26 cellular contexts compared by ENCODE assay signal in the genomic region with DNA sequence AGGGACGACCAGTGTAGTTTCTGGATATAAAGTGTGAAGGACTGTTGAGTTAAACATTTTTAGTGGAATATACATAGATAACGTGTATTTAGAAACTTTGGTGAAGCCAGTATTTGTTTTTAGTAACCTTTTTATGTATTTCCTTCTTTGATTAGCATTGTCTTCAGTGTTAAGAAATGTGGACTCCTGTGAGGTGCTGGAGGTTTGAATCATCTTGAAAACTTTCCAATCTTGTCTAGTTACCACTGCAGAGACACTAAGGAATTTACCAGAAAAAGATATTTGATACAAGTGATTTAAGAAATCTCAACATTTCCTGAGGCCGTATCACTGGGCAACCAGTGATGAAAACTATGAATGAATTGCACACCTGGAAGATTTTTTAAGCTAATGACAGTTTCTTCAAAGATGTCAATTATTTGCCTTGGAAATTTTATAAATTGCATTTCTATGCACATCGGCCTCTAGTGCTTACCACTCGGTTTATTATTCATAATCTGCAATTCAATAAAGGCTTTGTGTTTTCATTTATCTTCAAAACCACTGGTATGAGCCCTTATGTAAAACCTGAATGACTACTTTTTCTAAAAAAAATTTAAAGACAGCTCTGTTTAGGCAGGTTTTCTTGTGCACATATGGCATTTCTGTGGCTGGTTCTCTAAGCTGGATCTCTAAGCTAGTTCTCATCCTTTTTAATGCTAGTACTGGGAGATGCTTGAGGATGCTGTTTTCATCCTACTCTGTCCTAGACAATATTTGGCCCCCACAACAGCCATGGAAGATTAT. TPM values are rescaled to one million over a fixed set of nuclear protein-coding genes. Genes with fewer than 3 reads are reported as not detected.
DNase-seq lines count a peak whose midpoint lies in the region; ATAC-seq, FAIRE-seq and TF ChIP-seq lines count a peak whose summit lies in the region.
"Had no signal": no experiment of that assay in that cellular context is flagged by ENCODE, and none has a peak within 500 bp of the region (broad histone marks: within the 10 kb centered on the region; RNA-seq: fewer than 3 reads in every experiment).

No MANE protein-coding gene starts in this region.

- no peak overlapping the region for H3K4me3 ChIP-seq in breast epithelium
- H3K4me3 ChIP-seq in keratinocyte (ENCODE audit: control insufficient read depth in 2 of 3, extremely low read depth in 1 of 3, insufficient read depth in 2 of 3, low read depth in 1 of 3, low read length in 3 of 3) = peak overlapping the region in 2 of 3 experiments; percentile 34 to 35
- H3K4me3 ChIP-seq in CD8-positive, alpha-beta memory T cell (ENCODE audit: low read length) = no peak overlapping the region
- H3K4me3 ChIP-seq in mesendoderm (ENCODE audit: low read length) = no peak overlapping the region
- no peak overlapping the region for H3K4me3 ChIP-seq in upper lobe of right lung
- H3K4me3 ChIP-seq: heart right ventricle had no signal

- H2AFZ ChIP-seq in keratinocyte (ENCODE audit: control insufficient read depth, low read length) = no peak overlapping the region

- no peaks in the 10 kb centered on the region for H3K9me3 Mint-ChIP-seq in MCF 10A (ENCODE audit: unreplicated experiment)
- H3K9me3 Mint-ChIP-seq in CD8-positive, alpha-beta memory T cell = no peaks in the 10 kb centered on the region
- H3K9me3 Mint-ChIP-seq: activated B cell treated with CpG ODN at 0.5 μM for 24 hours; activated CD4-positive, alpha-beta memory T cell treated with anti-CD3 and anti-CD28 coated beads, Interleukin-2, amount 10 ng/mL, durations not matched to agents 7 days and 5 days; activated naive CD4-positive, alpha-beta T cell treated with anti-CD3 and anti-CD28 coated beads, Interleukin-2, amount 50 U/mL, for 72 hours; activated T-cell treated with anti-CD3 and anti-CD28 coated beads, Interleukin-2, amount 50 U/mL, for 24 hours; IgD-negative memory B cell; natural killer cell treated with Interleukin-12 subunit alpha and Interleukin-12 subunit beta and Interleukin-15 and Interleukin-18, amount 100 ng/mL, for 72 hours had no signal

- no TSS peak for BruUV-seq in MCF 10A (replicated peaks; lab: Mats Ljungman, UMichigan)

- no peak overlapping the region for H3K27ac Mint-ChIP-seq in MCF 10A (ENCODE audit: low read depth, unreplicated experiment)
- peak overlapping the region in 2 of 8 donors; percentile 17 to 21 for H3K27ac Mint-ChIP-seq in CD8-positive, alpha-beta memory T cell
- H3K27ac Mint-ChIP-seq: activated B cell treated with CpG ODN at 0.5 μM for 24 hours; activated CD4-positive, alpha-beta memory T cell treated with anti-CD3 and anti-CD28 coated beads, Interleukin-2, amount 10 ng/mL, durations not matched to agents 7 days and 5 days; CD14-positive monocyte had no signal

- CTCF ChIA-PET in MCF 10A (lab: Yijun Ruan, JAX) = interaction anchor here (0.5 to 1.9 kb wide), 3 partner anchors 14 to 210 kb away, joined by 3 to 7 read pairs (median 4); a partner anchor contains a TSS
- CTCF ChIA-PET in CD8-positive, alpha-beta memory T cell (lab: Charles Lee) = interaction anchor here (1.2 kb wide), 1 partner anchor 25 kb away, joined by 3 read pairs; no protein-coding TSS in a partner anchor

- DNase-seq in MCF 10A (ENCODE audit: unreplicated experiment) = peak; percentile 29
- DNase-seq in breast epithelium (ENCODE audit: low spot score in 2 of 2) = no peak
- peak; percentile 40 for DNase-seq in astrocyte of the hippocampus (ENCODE audit: low read depth, low spot score)
- DNase-seq in keratinocyte (ENCODE audit: low read depth, low spot score) = no peak
- no peak for DNase-seq in CD8-positive, alpha-beta memory T cell
- DNase-seq in mesendoderm = no peak
- DNase-seq in upper lobe of right lung = no peak
- DNase-seq in DMS79 (lab: John Stamatoyannopoulos, UW) = no peak
- DNase-seq: activated B cell treated with CpG ODN at 0.5 μM for 24 hours; activated CD4-positive, alpha-beta memory T cell treated with anti-CD3 and anti-CD28 coated beads, Interleukin-2, amount 10 ng/mL, durations not matched to agents 7 days and 5 days; activated T-cell treated with anti-CD3 and anti-CD28 coated beads, Interleukin-2, amount 50 U/mL, for 24 hours; caudate nucleus; DND-41; H7; heart right ventricle; MV-4-11; NCI-H2029; NCI-H510A treated with DMSO at 0.1 percent for 48 hours; SHP77 treated with DMSO at 0.1 percent for 48 hours; stimulated activated CD4-positive, alpha-beta T cell treated with anti-CD3 and anti-CD28 coated beads, Interleukin-4, amount 100 ng/mL, for 24 hours; T-helper 2 cell had no signal

- ATAC-seq in upper lobe of right lung = no peak
- ATAC-seq: activated naive CD4-positive, alpha-beta T cell treated with anti-CD3 and anti-CD28 coated beads, Interleukin-2, amount 50 U/mL, for 72 hours; heart right ventricle; natural killer cell treated with Interleukin-12 subunit alpha and Interleukin-12 subunit beta and Interleukin-15 and Interleukin-18, amount 100 ng/mL, for 72 hours had no signal

- H2BK5ac ChIP-seq in mesendoderm (ENCODE audit: low read length) = no peak overlapping the region

- intact Hi-C loops in MCF 10A (cut with micrococcal nuclease) = no loop called here
- intact Hi-C loops in breast epithelium (cut with DNase I; ENCODE audit: low total_unique reads) = no loop called here
- intact Hi-C loops in upper lobe of right lung (cut with DNase I) = no loop called here

- no peaks in the 10 kb centered on the region for H3K36me3 ChIP-seq in breast epithelium
- H3K36me3 ChIP-seq in keratinocyte (ENCODE audit: control insufficient read depth in 2 of 2, extremely low read depth in 1 of 2, insufficient read depth in 2 of 2, low read length in 2 of 2) = no peaks in the 10 kb centered on the region
- no peaks in the 10 kb centered on the region for H3K36me3 ChIP-seq in CD8-positive, alpha-beta memory T cell (ENCODE audit: insufficient read depth, low read length)
- no peaks in the 10 kb centered on the region for H3K36me3 ChIP-seq in mesendoderm (ENCODE audit: control insufficient read depth, insufficient read depth, low read length)
- H3K36me3 ChIP-seq in upper lobe of right lung = no peaks in the 10 kb centered on the region

- H3K9me3 ChIP-seq in breast epithelium = no peaks in the 10 kb centered on the region
- no peaks in the 10 kb centered on the region for H3K9me3 ChIP-seq in keratinocyte (ENCODE audit: control insufficient read depth, low read depth, low read length)
- no peaks in the 10 kb centered on the region for H3K9me3 ChIP-seq in CD8-positive, alpha-beta memory T cell (ENCODE audit: low read length)
- no peaks in the 10 kb centered on the region for H3K9me3 ChIP-seq in upper lobe of right lung
- H3K9me3 ChIP-seq: heart right ventricle had no signal

- H3K27me3 ChIP-seq in breast epithelium (no peaks in the 10 kb centered on the region), keratinocyte (ENCODE audit: control insufficient read depth, extremely low read depth, insufficient read depth, low read length) (no peaks in the 10 kb centered on the region), mesendoderm (ENCODE audit: insufficient read depth, low read length, poor library complexity) (no peaks in the 10 kb centered on the region), upper lobe of right lung (no peaks in the 10 kb centered on the region)
- no peaks in the 10 kb centered on the region for H3K27me3 ChIP-seq in CD8-positive, alpha-beta memory T cell (ENCODE audit: insufficient read depth, low read length, poor library complexity, severe bottlenecking)

- H3K79me1 ChIP-seq in mesendoderm (ENCODE audit: low read length) = no peaks in the 10 kb centered on the region

- H4K5ac ChIP-seq in mesendoderm (ENCODE audit: low read length) = no peak overlapping the region

- peaks cover 5% of the 10 kb centered on the region for H3K4me1 Mint-ChIP-seq in MCF 10A (ENCODE audit: insufficient read depth, unreplicated experiment)
- no peaks in the 10 kb centered on the region for H3K4me1 Mint-ChIP-seq in CD8-positive, alpha-beta memory T cell
- H3K4me1 Mint-ChIP-seq: activated B cell treated with CpG ODN at 0.5 μM for 24 hours, CD14-positive monocyte had no signal

- H2BK15ac ChIP-seq in mesendoderm (replicated peaks; ENCODE audit: low read depth) = no peak overlapping the region

- FAIRE-seq in keratinocyte (lab: Jason Lieb, UNC) = peak; percentile 59
- FAIRE-seq: islet of Langerhans had no signal

- POLR2A ChIA-PET in MCF 10A (lab: Yijun Ruan, JAX) = no interaction called here
- POLR2A ChIA-PET in CD8-positive, alpha-beta memory T cell (lab: Charles Lee) = no interaction called here

- no peak overlapping the region for H3K9ac ChIP-seq in keratinocyte (ENCODE audit: control insufficient read depth, extremely low read depth, insufficient read depth, low read length)
- no peak overlapping the region for H3K9ac ChIP-seq in mesendoderm (ENCODE audit: low read length)

- no peak overlapping the region for H3K18ac ChIP-seq in mesendoderm (ENCODE audit: low read length)

- no peak for TF ChIP-seq CTCF in MCF 10A (IDR thresholded peaks at IDR 0.05; ENCODE audit: unreplicated experiment)
- no peak for TF ChIP-seq CTCF in breast epithelium (IDR thresholded peaks at IDR 0.05)
- no peak for TF ChIP-seq CTCF in keratinocyte (optimal IDR thresholded peaks at IDR 0.05 in 1 of 3, IDR thresholded peaks at IDR 0.05 in 1 of 3, conservative IDR thresholded peaks at IDR 0.05 in 1 of 3; ENCODE audit: extremely low read depth in 1 of 3, insufficient read depth in 2 of 3, low read length in 3 of 3)
- no peak for TF ChIP-seq CTCF in upper lobe of right lung (IDR thresholded peaks at IDR 0.05)

- no peak overlapping the region for H2AK5ac ChIP-seq in mesendoderm (ENCODE audit: low read length)

- H4K20me1 ChIP-seq in keratinocyte (ENCODE audit: control insufficient read depth, extremely low read depth, insufficient read depth, low read length) = no peaks in the 10 kb centered on the region

- H3K27ac ChIP-seq in breast epithelium (no peak overlapping the region), keratinocyte (ENCODE audit: control insufficient read depth, insufficient read depth, low read length) (peak overlapping the region; percentile 37), mesendoderm (ENCODE audit: low read depth, low read length) (no peak overlapping the region), upper lobe of right lung (no peak overlapping the region)
- H3K27ac ChIP-seq in CD8-positive, alpha-beta memory T cell (ENCODE audit: low read depth, low read length) = no peak overlapping the region
- H3K27ac ChIP-seq: heart right ventricle had no signal

- H3K4me3 Mint-ChIP-seq in MCF 10A (ENCODE audit: unreplicated experiment) = no peak overlapping the region
- no peak overlapping the region for H3K4me3 Mint-ChIP-seq in CD8-positive, alpha-beta memory T cell
- H3K4me3 Mint-ChIP-seq: activated B cell treated with CpG ODN at 0.5 μM for 24 hours; activated CD4-positive, alpha-beta memory T cell treated with anti-CD3 and anti-CD28 coated beads, Interleukin-2, amount 10 ng/mL, durations not matched to agents 7 days and 5 days; activated T-cell treated with anti-CD3 and anti-CD28 coated beads, Interleukin-2, amount 50 U/mL, for 24 hours; CD14-positive monocyte; IgD-negative memory B cell; natural killer cell treated with Interleukin-12 subunit alpha and Interleukin-12 subunit beta and Interleukin-15 and Interleukin-18, amount 100 ng/mL, for 72 hours had no signal

- no peak overlapping the region for H3K56ac ChIP-seq in mesendoderm (ENCODE audit: low read length)

- H3K27me3 Mint-ChIP-seq in MCF 10A (ENCODE audit: insufficient read depth, unreplicated experiment) = no peaks in the 10 kb centered on the region
- no peaks in the 10 kb centered on the region for H3K27me3 Mint-ChIP-seq in CD8-positive, alpha-beta memory T cell
- H3K27me3 Mint-ChIP-seq: activated B cell treated with CpG ODN at 0.5 μM for 24 hours; activated T-cell treated with anti-CD3 and anti-CD28 coated beads, Interleukin-2, amount 50 U/mL, for 24 hours; IgD-negative memory B cell; natural killer cell treated with Interleukin-12 subunit alpha and Interleukin-12 subunit beta and Interleukin-15 and Interleukin-18, amount 100 ng/mL, for 72 hours had no signal

- no peak overlapping the region for H4K8ac ChIP-seq in mesendoderm (ENCODE audit: low read depth, low read length)

- no peak overlapping the region for H2BK120ac ChIP-seq in mesendoderm (ENCODE audit: low read depth, low read length)

- H3K4me1 ChIP-seq in breast epithelium (no peaks in the 10 kb centered on the region), keratinocyte (ENCODE audit: control insufficient read depth, extremely low read depth, insufficient read depth, low read length) (peaks cover 23% of the 10 kb centered on the region), mesendoderm (ENCODE audit: control insufficient read depth, low read depth, low read length) (no peaks in the 10 kb centered on the region), upper lobe of right lung (no peaks in the 10 kb centered on the region)
- H3K4me1 ChIP-seq in CD8-positive, alpha-beta memory T cell (ENCODE audit: insufficient read depth, low read length) = no peaks in the 10 kb centered on the region
- H3K4me1 ChIP-seq: heart right ventricle had no signal

- H3K79me2 ChIP-seq in keratinocyte (ENCODE audit: control insufficient read depth, insufficient read depth, low read length) = no peaks in the 10 kb centered on the region
- no peaks in the 10 kb centered on the region for H3K79me2 ChIP-seq in mesendoderm (ENCODE audit: control insufficient read depth, insufficient read depth, low read length)

- dilution Hi-C loops in keratinocyte (cut with MboI; ENCODE audit: extremely low pct_ligation_motif_present, low sequenced_read_pairs) = no loop called here

- H3K36me3 Mint-ChIP-seq in MCF 10A (ENCODE audit: insufficient read depth, unreplicated experiment) = peaks cover 16% of the 10 kb centered on the region
- H3K36me3 Mint-ChIP-seq in CD8-positive, alpha-beta memory T cell = peaks cover 0 to 13% (median 1%) of the 10 kb centered on the region in 3 donors
- H3K36me3 Mint-ChIP-seq: activated naive CD4-positive, alpha-beta T cell treated with anti-CD3 and anti-CD28 coated beads, Interleukin-2, amount 50 U/mL, for 72 hours; natural killer cell treated with Interleukin-12 subunit alpha and Interleukin-12 subunit beta and Interleukin-15 and Interleukin-18, amount 100 ng/mL, for 72 hours had no signal

- no CpG with 5 or more reads among the region's 5 CpGs for WGBS in mesendoderm (ENCODE audit: extremely low coverage, insufficient coverage, low lambda C conversion rate)

- H3K4me2 ChIP-seq in keratinocyte (ENCODE audit: control insufficient read depth, extremely low read depth, insufficient read depth, low read depth, low read length) (peak overlapping the region; percentile 72), mesendoderm (ENCODE audit: low read length) (no peak overlapping the region)

- TF ChIP-seq POLR2A in breast epithelium (IDR thresholded peaks at IDR 0.05) = no peak

- no peak overlapping the region for H3K4ac ChIP-seq in mesendoderm (ENCODE audit: low read depth, low read length)

- H3K9me1 ChIP-seq in keratinocyte (ENCODE audit: control insufficient read depth, extremely low read depth, insufficient read depth, low read length) = no peaks in the 10 kb centered on the region

- no peak overlapping the region for H3K23ac ChIP-seq in mesendoderm (ENCODE audit: low read length)

RNA-seq across cellular contexts. Expression of a gene that starts 31.4 kb away (rescaled TPM):
- 32.9 and 61.5 TPM in 2 replicates for total RNA-seq in MCF 10A (2022)
- 10 to 100 TPM in 2 of 3 donors, 1 to 10 TPM in 1; 6.2 to 30.7 (median 10.2) TPM for total RNA-seq in breast epithelium
- 5.1 to 9.6 TPM (median 6.8 TPM) in 3 replicates for polyA plus RNA-seq in keratinocyte
- polyA plus RNA-seq in keratinocyte (2011; ENCODE audit: low read depth) = 1.0 TPM
- 3.2 and 4.1 TPM in 2 replicates for polyA plus RNA-seq in keratinocyte (2011; cell fraction: cytosol; rRNA removed)
- polyA plus RNA-seq in keratinocyte (2011; cell fraction: nucleus; rRNA removed) = 18.5 and 21.5 TPM in 2 replicates
- 4.0 and 12.9 TPM in 2 replicates for polyA plus RNA-seq in keratinocyte (2012; ENCODE audit: low replicate concordance)
- 14.3 to 43.3 TPM (median 16.7 TPM) in 3 replicates for polyA minus RNA-seq in keratinocyte
- polyA minus RNA-seq in keratinocyte (2011; cell fraction: cytosol; rRNA and poly(A)+ RNA removed) = 13.0 TPM
- polyA minus RNA-seq in keratinocyte (2011; cell fraction: nucleus; rRNA and poly(A)+ RNA removed) = 35.3 and 36.4 TPM in 2 replicates
- 10 to 100 TPM; 76.6 to 83.4 TPM for total RNA-seq in CD8-positive, alpha-beta memory T cell
- polyA plus RNA-seq in CD8-positive, alpha-beta memory T cell = 88.1 TPM
- polyA plus RNA-seq in mesendoderm (2013, experiment 1 of 2) = 0.58 TPM
- 0.84 TPM for polyA plus RNA-seq in mesendoderm (2013, experiment 2 of 2)
- 88.1 TPM for total RNA-seq in upper lobe of right lung

Comparison
In these comparisons a context has a peak if more than half of its experiments do, and no peak if none do; other contexts are left out.
1. DNase-seq: peak in MCF 10A (single experiment) and astrocyte of the hippocampus (single experiment); none in breast epithelium (0 of 2), keratinocyte (single experiment), CD8-positive, alpha-beta memory T cell (0 of 5), mesendoderm (single experiment), upper lobe of right lung (single experiment) and DMS79 (single experiment).
2. H3K4me3 ChIP-seq: peak in keratinocyte (2 of 3); none in breast epithelium (0 of 3), CD8-positive, alpha-beta memory T cell (single experiment), mesendoderm (single experiment) and upper lobe of right lung (single experiment).